ENCODE assay signal across 2 cellular contexts in genomic region chr15:37788767-37789391, GRCh38.
A peak's percentile ranks its signal among the peaks of the same experiment; 100 is the strongest.
TF ChIP-seq lines count a peak whose summit lies in the region.

No MANE protein-coding gene starts in this region.

TF ChIP-seq in liver, 16 proteins besides CTCF, POLR2A, EP300 and RAD21 (continued from another document):
- TF ChIP-seq REST (IDR thresholded peaks at IDR 0.05) (peak; percentile 58), GABPA (IDR thresholded peaks at IDR 0.05 in 1 of 2, conservative IDR thresholded peaks at IDR 0.05 in 1 of 2) (no peak), TAF1 (conservative IDR thresholded peaks at IDR 0.05) (no peak), NR2F2 (IDR thresholded peaks at IDR 0.05) (no peak), ATF3 (IDR thresholded peaks at IDR 0.05) (no peak), JUND (IDR thresholded peaks at IDR 0.05) (peak; percentile 20 to 27)

TF ChIP-seq in HepG2, 621 proteins besides CTCF, POLR2A, EP300 and RAD21 (continued from another document):
- TF ChIP-seq DDIT3 (CRISPR knock-in tag; IDR thresholded peaks at IDR 0.05) (no peak), TMF1 (CRISPR knock-in tag; IDR thresholded peaks at IDR 0.05; ENCODE audit: low read depth) (no peak), DMAP1 (CRISPR knock-in tag; IDR thresholded peaks at IDR 0.05) (no peak), ZNF746 (CRISPR knock-in tag; IDR thresholded peaks at IDR 0.05) (no peak), XRCC5 (optimal IDR thresholded peaks at IDR 0.05; ENCODE audit: low read length) (no peak), TEF (CRISPR knock-in tag; IDR thresholded peaks at IDR 0.05) (no peak), ZNF800 (CRISPR knock-in tag; IDR thresholded peaks at IDR 0.05) (no peak), FOXP4 (CRISPR knock-in tag; IDR thresholded peaks at IDR 0.05) (no peak), ZNF296 (CRISPR knock-in tag; conservative IDR thresholded peaks at IDR 0.05) (no peak), BCL3 (CRISPR knock-in tag; IDR thresholded peaks at IDR 0.05) (no peak), POGK (CRISPR knock-in tag; conservative IDR thresholded peaks at IDR 0.05) (no peak)
